Comparison of ENCODE assay signal across 20 cellular contexts in genomic region chr1:86247553-86248279, GRCh38.
DNase-seq lines count a peak whose midpoint lies in the region; ATAC-seq and TF ChIP-seq lines count a peak whose summit lies in the region.
"Had no signal": no experiment of that assay in that cellular context is flagged by ENCODE, and none has a peak within 500 bp of the region (broad histone marks: within the 10 kb centered on the region; RNA-seq: fewer than 3 reads in every experiment).

No MANE protein-coding gene starts in this region.

- ATAC-seq in Right ventricle myocardium inferior = no peak
- no peak for ATAC-seq in left cardiac atrium
- ATAC-seq in GM18511 (IDR thresholded peaks at IDR 0.05; ENCODE audit: unreplicated experiment) = no peak
- ATAC-seq: A549, esophagus mucosa, natural killer cell had no signal

- TF ChIP-seq CTCF in CD14-positive monocyte (IDR thresholded peaks at IDR 0.05) = no peak

- no peaks in the 10 kb centered on the region for H3K4me1 Mint-ChIP-seq in CD14-positive monocyte
- H3K4me1 Mint-ChIP-seq: natural killer cell had no signal

- H3K4me3 Mint-ChIP-seq in CD14-positive monocyte = no peak overlapping the region
- H3K4me3 Mint-ChIP-seq: natural killer cell had no signal

- no peaks in the 10 kb centered on the region for H3K27me3 Mint-ChIP-seq in CD14-positive monocyte (ENCODE audit: low read depth in 3 of 3)

- peak overlapping the region in 1 of 7 donors; percentile 50 for H3K27ac Mint-ChIP-seq in CD14-positive monocyte
- H3K27ac Mint-ChIP-seq: natural killer cell had no signal

- intact Hi-C loops in Right ventricle myocardium inferior (cut with DNase I) = no loop called here
- intact Hi-C loops in left cardiac atrium (cut with DNase I) = no loop called here
- intact Hi-C loops in CD14-positive monocyte (cut with micrococcal nuclease) = no loop called here

- DNase-seq in Right ventricle myocardium inferior (ENCODE audit: missing footprints) (peak; percentile 21), left cardiac atrium (no peak), NCI-H526 (lab: John Stamatoyannopoulos, UW) (peak; percentile 41 to 68), fibroblast of the conjunctiva (ENCODE audit: low read depth) (peak; percentile 14), CD14-positive monocyte (ENCODE audit: low spot score) (no peak), NOMO-1 (lab: John Stamatoyannopoulos, UW; ENCODE audit: unreplicated experiment in 2 of 2) (no peak)
- no peak for DNase-seq in activated CD4-positive, alpha-beta T cell treated with anti-CD3 and anti-CD28 coated beads for 1 hour
- DNase-seq: activated effector memory CD4-positive, alpha-beta T cell treated with Interleukin-2 at 50 U/mL for 16 hours; cortex of kidney; hypothalamus; natural killer cell; NCI-H1048; NCI-H226; PC-9; stimulated activated CD4-positive, alpha-beta T cell treated with anti-CD3 and anti-CD28 coated beads, Interleukin-2, amount 100 ng/mL, for 48 hours; stimulated activated CD8-positive, alpha-beta memory T cell treated with anti-CD3 and anti-CD28 coated beads, Interleukin-4, amount 100 ng/mL, for 48 hours; SW 1271 had no signal

- peaks cover 2 to 9% (median 2%) of the 10 kb centered on the region in 7 donors for H3K9me3 Mint-ChIP-seq in CD14-positive monocyte

- no peaks in the 10 kb centered on the region for H3K36me3 Mint-ChIP-seq in CD14-positive monocyte
- H3K36me3 Mint-ChIP-seq: natural killer cell had no signal

Comparison
In these comparisons a context has a peak if more than half of its experiments do, and no peak if none do; other contexts are left out.
1. DNase-seq: peak in Right ventricle myocardium inferior (single experiment), NCI-H526 (2 of 2) and fibroblast of the conjunctiva (single experiment); none in left cardiac atrium (single experiment), CD14-positive monocyte (single experiment), NOMO-1 (0 of 2) and activated CD4-positive, alpha-beta T cell treated with anti-CD3 and anti-CD28 coated beads for 1 hour (single experiment).